9 cellular contexts compared by ENCODE assay signal in genomic region chr1:55893155-55893554, GRCh38.
A peak's percentile ranks its signal among the peaks of the same experiment; 100 is the strongest.
DNase-seq lines count a peak whose midpoint lies in the region; ATAC-seq and TF ChIP-seq lines count a peak whose summit lies in the region.
"Had no signal": no experiment of that assay in that cellular context is flagged by ENCODE, and none has a peak within 500 bp of the region (broad histone marks: within the 10 kb centered on the region; RNA-seq: fewer than 3 reads in every experiment).

No MANE protein-coding gene starts in this region.

- peaks cover 15% of the 10 kb centered on the region for H3K9me3 Mint-ChIP-seq in neural progenitor cell
- H3K9me3 Mint-ChIP-seq in CD4-positive, alpha-beta memory T cell, result peaks cover 4 to 38% (median 20%) of the 10 kb centered on the region in 8 donors

- H3K4me1 ChIP-seq in Loucy (ENCODE audit: insufficient read depth, low read length, poor library complexity, severe bottlenecking) (no peaks in the 10 kb centered on the region), neural progenitor cell (no peaks in the 10 kb centered on the region)
- H3K4me1 ChIP-seq in CD4-positive, alpha-beta memory T cell (ENCODE audit: insufficient read depth, low read length), result no peaks in the 10 kb centered on the region

- ATAC-seq in HG02763 (IDR thresholded peaks at IDR 0.05; ENCODE audit: unreplicated experiment), result no peak
- ATAC-seq: activated CD4-positive, alpha-beta T cell treated with anti-CD3 and anti-CD28 coated beads for 36 hours had no signal

- H3K4me1 Mint-ChIP-seq in neural progenitor cell, result no peaks in the 10 kb centered on the region
- H3K4me1 Mint-ChIP-seq in CD4-positive, alpha-beta memory T cell, result no peaks in the 10 kb centered on the region
- H3K4me1 Mint-ChIP-seq: activated CD4-positive, alpha-beta T cell treated with anti-CD3 and anti-CD28 coated beads for 36 hours had no signal

- CTCF ChIA-PET in CD4-positive, alpha-beta memory T cell (lab: Charles Lee; ENCODE audit: partially characterized antibody), result no interaction called here

- H3K36me3 Mint-ChIP-seq in neural progenitor cell, result no peaks in the 10 kb centered on the region
- no peaks in the 10 kb centered on the region for H3K36me3 Mint-ChIP-seq in CD4-positive, alpha-beta memory T cell

- H3F3A ChIP-seq in Loucy (ENCODE audit: low read depth) (no peaks in the 10 kb centered on the region), neural progenitor cell (ENCODE audit: low read depth) (no peaks in the 10 kb centered on the region)

- peaks cover 3% of the 10 kb centered on the region for H3K27me3 Mint-ChIP-seq in neural progenitor cell (ENCODE audit: insufficient read depth, low read depth)
- H3K27me3 Mint-ChIP-seq in CD4-positive, alpha-beta memory T cell, result peaks cover 0 to 4% of the 10 kb centered on the region in 2 donors

- H3K9ac ChIP-seq in Loucy (ENCODE audit: low read depth, low read length, poor library complexity, severe bottlenecking), result no peak overlapping the region
- no peak overlapping the region for H3K9ac ChIP-seq in neural progenitor cell

- no peaks in the 10 kb centered on the region for H4K20me1 ChIP-seq in Loucy (ENCODE audit: insufficient read depth, low read length, poor library complexity, severe bottlenecking)
- no peaks in the 10 kb centered on the region for H4K20me1 ChIP-seq in neural progenitor cell (ENCODE audit: low read depth)

- H3K9me2 ChIP-seq in Loucy (replicated peaks; ENCODE audit: low read depth, low read length), result no peaks in the 10 kb centered on the region

- no peak overlapping the region for H3K4me3 Mint-ChIP-seq in neural progenitor cell
- H3K4me3 Mint-ChIP-seq in CD4-positive, alpha-beta memory T cell, result no peak overlapping the region
- H3K4me3 Mint-ChIP-seq: activated CD4-positive, alpha-beta T cell treated with anti-CD3 and anti-CD28 coated beads for 36 hours had no signal

- H3K27me3 ChIP-seq in Loucy (ENCODE audit: insufficient read depth, low read length, poor library complexity, severe bottlenecking) (no peaks in the 10 kb centered on the region), brain microvascular endothelial cell (replicated peaks) (no peaks in the 10 kb centered on the region), neural progenitor cell (no peaks in the 10 kb centered on the region)
- H3K27me3 ChIP-seq in CD4-positive, alpha-beta memory T cell (ENCODE audit: insufficient read depth, low read length), result no peaks in the 10 kb centered on the region

- H3K9me3 ChIP-seq in Loucy (ENCODE audit: insufficient read depth, low read depth, low read length) (no peaks in the 10 kb centered on the region), neural progenitor cell (ENCODE audit: low read depth) (no peaks in the 10 kb centered on the region)
- no peaks in the 10 kb centered on the region for H3K9me3 ChIP-seq in CD4-positive, alpha-beta memory T cell (ENCODE audit: control insufficient read depth in 1 of 2, low read length in 2 of 2)

- no peak overlapping the region for H3K27ac ChIP-seq in brain microvascular endothelial cell
- H3K27ac ChIP-seq in neural progenitor cell, result no peak overlapping the region
- H3K27ac ChIP-seq in CD4-positive, alpha-beta memory T cell (ENCODE audit: low read depth, low read length), result no peak overlapping the region

- no peak overlapping the region for H3K4me2 ChIP-seq in Loucy (ENCODE audit: low read depth, low read length, poor library complexity, severe bottlenecking)
- H3K4me2 ChIP-seq in neural progenitor cell, result no peak overlapping the region

- H3K79me2 ChIP-seq in Loucy (ENCODE audit: insufficient read depth, low read length) (no peaks in the 10 kb centered on the region), neural progenitor cell (ENCODE audit: low read depth) (no peaks in the 10 kb centered on the region)

- TF ChIP-seq CTCF in GM12873 (IDR thresholded peaks at IDR 0.05; ENCODE audit: insufficient read depth, low read depth, low read length, missing control alignments) (peak; percentile 50), Loucy (conservative IDR thresholded peaks at IDR 0.05; ENCODE audit: low read length) (peak; percentile 49), brain microvascular endothelial cell (IDR thresholded peaks at IDR 0.05; ENCODE audit: low read depth, low read length, missing control alignments) (peak; percentile 50), neural progenitor cell (IDR thresholded peaks at IDR 0.05) (peak; percentile 51)

- POLR2A ChIA-PET in CD4-positive, alpha-beta memory T cell (lab: Charles Lee; ENCODE audit: partially characterized antibody), result no interaction called here

- intact Hi-C loops in CD4-positive, alpha-beta memory T cell (cut with micrococcal nuclease), result no loop called here

- H2AFZ ChIP-seq in Loucy (ENCODE audit: low read length), result no peak overlapping the region
- H2AFZ ChIP-seq in neural progenitor cell (replicated peaks), result no peak overlapping the region

- in situ Hi-C loops in brain microvascular endothelial cell (cut with HindIII; ENCODE audit: low pct_ligation_motif_present, low sequenced_read_pairs), result no loop called here

- no peak overlapping the region for H3K27ac Mint-ChIP-seq in neural progenitor cell
- H3K27ac Mint-ChIP-seq in CD4-positive, alpha-beta memory T cell, result no peak overlapping the region
- H3K27ac Mint-ChIP-seq: activated CD4-positive, alpha-beta T cell treated with anti-CD3 and anti-CD28 coated beads for 36 hours had no signal

- H3K4me3 ChIP-seq in Loucy (ENCODE audit: low read length, poor library complexity, severe bottlenecking) (no peak overlapping the region), brain microvascular endothelial cell (ENCODE audit: low read depth, low read length) (no peak overlapping the region), neural progenitor cell (no peak overlapping the region)
- H3K4me3 ChIP-seq in CD4-positive, alpha-beta memory T cell (ENCODE audit: low read length in 2 of 2), result no peak overlapping the region

- DNase-seq in brain microvascular endothelial cell, result peak; percentile 53
- DNase-seq in neural progenitor cell (ENCODE audit: low spot score), result peak; percentile 30
- DNase-seq in AG20443 (ENCODE audit: low spot score), result no peak
- no peak for DNase-seq in AG08395 (ENCODE audit: low spot score)
- no peak for DNase-seq in CD4-positive, alpha-beta memory T cell
- DNase-seq: activated CD4-positive, alpha-beta T cell treated with anti-CD3 and anti-CD28 coated beads for 36 hours had no signal

- H3K36me3 ChIP-seq in Loucy (ENCODE audit: insufficient read depth, low read length) (no peaks in the 10 kb centered on the region), brain microvascular endothelial cell (replicated peaks) (no peaks in the 10 kb centered on the region), neural progenitor cell (no peaks in the 10 kb centered on the region)
- H3K36me3 ChIP-seq in CD4-positive, alpha-beta memory T cell (ENCODE audit: insufficient read depth, low read length), result no peaks in the 10 kb centered on the region

Comparison
In these comparisons a context has a peak if more than half of its experiments do, and no peak if none do; other contexts are left out.
1. DNase-seq: peak in brain microvascular endothelial cell (single experiment) and neural progenitor cell (single experiment); none in AG20443 (single experiment), AG08395 (single experiment) and CD4-positive, alpha-beta memory T cell (0 of 5).
2. Peak in every context shown above with its lines, with median percentiles within 50 percentile points of each other: CTCF ChIP-seq.